Comparison of ENCODE assay signal across 16 cellular contexts in the genomic region with DNA sequence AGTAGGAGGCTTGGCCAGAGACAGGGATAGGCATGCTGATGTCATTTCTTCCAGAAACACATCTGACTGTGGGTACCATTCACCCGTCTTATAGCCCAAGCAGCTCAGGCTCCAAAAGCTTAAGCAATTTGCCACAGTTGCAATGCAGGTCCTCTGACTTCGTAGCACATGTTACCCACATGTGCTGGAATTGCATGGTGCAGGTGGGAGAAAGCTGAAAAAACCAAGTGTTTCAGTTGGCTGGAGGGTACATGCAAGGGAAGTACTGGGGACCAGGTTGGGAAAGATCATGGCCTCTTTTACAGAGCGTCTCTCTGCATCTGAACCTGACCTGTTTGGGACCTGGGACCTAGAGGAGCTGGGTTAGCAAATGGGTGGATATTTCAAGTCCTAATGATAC. TPM values are rescaled to one million over a fixed set of nuclear protein-coding genes. Genes with fewer than 3 reads are reported as not detected.
DNase-seq lines count a peak whose midpoint lies in the region; ATAC-seq and TF ChIP-seq lines count a peak whose summit lies in the region.
"Had no signal": no experiment of that assay in that cellular context is flagged by ENCODE, and none has a peak within 500 bp of the region (broad histone marks: within the 10 kb centered on the region; RNA-seq: fewer than 3 reads in every experiment).

No MANE protein-coding gene starts in this region.

- intact Hi-C loops in CD8-positive, alpha-beta T cell (cut with DNase I, micrococcal nuclease) = loop anchor here in 1 of 2 experiments (5.0 kb wide), 1 partner anchor 94 kb away; no protein-coding TSS in a partner anchor

- no peaks in the 10 kb centered on the region for H3K79me2 ChIP-seq in hepatocyte

- no peak for DNase-seq in CD8-positive, alpha-beta T cell
- DNase-seq in T-helper 17 cell (no peak), memory B cell (ENCODE audit: low spot score in 2 of 2) (no peak), hepatocyte (ENCODE audit: low spot score) (no peak), NCI-H82 treated with DMSO at 0.1 percent for 48 hours (lab: John Stamatoyannopoulos, UW; ENCODE audit: unreplicated experiment) (no peak), HuH-7.5 (ENCODE audit: low spot score) (no peak)
- DNase-seq: DMS 273 treated with DMSO at 0.1 percent for 48 hours, GF-D8, GM23248, MV-4-11, NCI-H2029, NCI-H2171, NCI-H446 treated with DMSO at 0.1 percent for 48 hours, PC-3, SJCRH30 had no signal

- no peak overlapping the region for H2AFZ ChIP-seq in hepatocyte
- H2AFZ ChIP-seq: GM23248 had no signal

- H3K4me1 Mint-ChIP-seq in CD8-positive, alpha-beta T cell (ENCODE audit: low read depth) = peaks cover 84% of the 10 kb centered on the region
- H3K4me1 Mint-ChIP-seq in T-helper 17 cell (peaks cover 72% of the 10 kb centered on the region), memory B cell (peaks cover 65% of the 10 kb centered on the region)

- no peaks in the 10 kb centered on the region for H3K9me3 ChIP-seq in CD8-positive, alpha-beta T cell (ENCODE audit: low read length)
- H3K9me3 ChIP-seq in T-helper 17 cell (ENCODE audit: control insufficient read depth, low read length, poor library complexity, severe bottlenecking) (no peaks in the 10 kb centered on the region), hepatocyte (ENCODE audit: low read depth) (no peaks in the 10 kb centered on the region)
- H3K9me3 ChIP-seq: SJCRH30 had no signal

- no peaks in the 10 kb centered on the region for H4K20me1 ChIP-seq in hepatocyte (ENCODE audit: insufficient read depth, poor library complexity, severe bottlenecking)

- POLR2A ChIA-PET in CD8-positive, alpha-beta T cell (lab: Charles Lee) = interaction anchor here (1.0 to 4.0 kb wide), 8 partner anchors 9 to 79 kb away, joined by 3 to 28 read pairs (median 4); no protein-coding TSS in a partner anchor

- no peak overlapping the region for H3K4me3 Mint-ChIP-seq in CD8-positive, alpha-beta T cell
- no peak overlapping the region for H3K4me3 Mint-ChIP-seq in T-helper 17 cell
- H3K4me3 Mint-ChIP-seq in memory B cell = no peak overlapping the region

- H3K4me1 ChIP-seq in CD8-positive, alpha-beta T cell (ENCODE audit: insufficient read depth, low read length) = peaks cover 69% of the 10 kb centered on the region
- H3K4me1 ChIP-seq in hepatocyte (ENCODE audit: insufficient read depth) = no peaks in the 10 kb centered on the region

- peak overlapping the region; percentile 73 for H3K27ac Mint-ChIP-seq in CD8-positive, alpha-beta T cell
- H3K27ac Mint-ChIP-seq in T-helper 17 cell = peak overlapping the region; percentile 96
- peak overlapping the region; percentile 88 for H3K27ac Mint-ChIP-seq in memory B cell

- no peak for TF ChIP-seq CTCF in CD8-positive, alpha-beta T cell (IDR thresholded peaks at IDR 0.05)
- no peak for TF ChIP-seq CTCF in hepatocyte (IDR thresholded peaks at IDR 0.05; ENCODE audit: poor library complexity)

- no peak overlapping the region for H3K4me2 ChIP-seq in hepatocyte

- ATAC-seq in CD8-positive, alpha-beta T cell = no peak
- ATAC-seq in T-helper 17 cell (no peak), memory B cell (ENCODE audit: low read depth) (no peak), HG03457 (IDR thresholded peaks at IDR 0.05; ENCODE audit: unreplicated experiment) (no peak)
- ATAC-seq: PC-3 had no signal

- no peaks in the 10 kb centered on the region for H3K36me3 Mint-ChIP-seq in CD8-positive, alpha-beta T cell
- H3K36me3 Mint-ChIP-seq in T-helper 17 cell (ENCODE audit: low read depth) = peaks cover 3% of the 10 kb centered on the region
- H3K36me3 Mint-ChIP-seq in memory B cell = no peaks in the 10 kb centered on the region

- H3K27me3 ChIP-seq in CD8-positive, alpha-beta T cell (ENCODE audit: insufficient read depth, low read length) = no peaks in the 10 kb centered on the region
- H3K27me3 ChIP-seq in hepatocyte = no peaks in the 10 kb centered on the region
- H3K27me3 ChIP-seq: SJCRH30 had no signal

- H3K27me3 Mint-ChIP-seq in CD8-positive, alpha-beta T cell (ENCODE audit: low read depth) = no peaks in the 10 kb centered on the region
- H3K27me3 Mint-ChIP-seq in T-helper 17 cell (no peaks in the 10 kb centered on the region), memory B cell (no peaks in the 10 kb centered on the region)

- no peaks in the 10 kb centered on the region for H3K9me2 ChIP-seq in hepatocyte (replicated peaks; ENCODE audit: insufficient read depth)

- 91% methylated on average over 3 of the region's 3 CpGs for WGBS in hepatocyte (ENCODE audit: low lambda C conversion rate, missing lambda C conversion rate)

- CTCF ChIA-PET in CD8-positive, alpha-beta T cell (lab: Charles Lee) = interaction anchor here (0.6 to 2.3 kb wide), 11 partner anchors 9 to 151 kb away, joined by 3 to 7 read pairs (median 4); no protein-coding TSS in a partner anchor

- no peaks in the 10 kb centered on the region for H3K9me3 Mint-ChIP-seq in CD8-positive, alpha-beta T cell
- H3K9me3 Mint-ChIP-seq in memory B cell = no peaks in the 10 kb centered on the region

- no peaks in the 10 kb centered on the region for H3K36me3 ChIP-seq in CD8-positive, alpha-beta T cell (ENCODE audit: insufficient read depth, low read length)
- no peaks in the 10 kb centered on the region for H3K36me3 ChIP-seq in hepatocyte (replicated peaks; ENCODE audit: insufficient read depth, low read depth)
- H3K36me3 ChIP-seq: SJCRH30 had no signal

- H3K4me3 ChIP-seq in CD8-positive, alpha-beta T cell (ENCODE audit: low read depth, low read length) = no peak overlapping the region
- no peak overlapping the region for H3K4me3 ChIP-seq in hepatocyte
- H3K4me3 ChIP-seq: GM23248, SJCRH30 had no signal

- H3K27ac ChIP-seq in CD8-positive, alpha-beta T cell (ENCODE audit: low read depth, low read length) = no peak overlapping the region
- H3K27ac ChIP-seq in hepatocyte = no peak overlapping the region
- H3K27ac ChIP-seq: GM23248, SJCRH30 had no signal

RNA-seq across cellular contexts. Expression of a gene that starts 45.9 kb away (rescaled TPM):
- total RNA-seq in CD8-positive, alpha-beta T cell = 10 to 100 TPM; 84.7 to 85.7 TPM
- total RNA-seq in T-helper 17 cell (100 to 1,000 TPM; 187 to 226 TPM), hepatocyte (36.7 and 41.6 TPM in 2 replicates)
- polyA plus RNA-seq in hepatocyte = 17.2 and 23.9 TPM in 2 replicates
